Comparison of ENCODE assay signal across 10 cellular contexts in genomic region chr3:177263615-177264365, GRCh38.
DNase-seq lines count a peak whose midpoint lies in the region; TF ChIP-seq lines count a peak whose summit lies in the region.
"Had no signal": no experiment of that assay in that cellular context is flagged by ENCODE, and none has a peak within 500 bp of the region (broad histone marks: within the 10 kb centered on the region; RNA-seq: fewer than 3 reads in every experiment).

No MANE protein-coding gene starts in this region.

- no peaks in the 10 kb centered on the region for H3K9me3 ChIP-seq in esophagus muscularis mucosa
- H3K9me3 ChIP-seq: prostate gland had no signal

- DNase-seq in activated CD8-positive, alpha-beta memory T cell treated with anti-CD3 and anti-CD28 coated beads, Interleukin-2, amount 50 U/mL, for 48 hours = peak; percentile 12
- DNase-seq in activated CD8-positive, alpha-beta memory T cell treated with anti-CD3 and anti-CD28 coated beads, Interleukin-2, amount 50 U/mL, for 4 hours = no peak
- DNase-seq in HT1080 (ENCODE audit: low read depth) = peak; percentile 19
- DNase-seq in chondrocyte (ENCODE audit: low spot score) = no peak
- peak; percentile 24 for DNase-seq in superior temporal gyrus (ENCODE audit: extremely low spot score)
- no peak for DNase-seq in germinal center (ENCODE audit: low spot score)
- DNase-seq in esophagus muscularis mucosa (ENCODE audit: extremely low spot score) = no peak
- DNase-seq in medulla oblongata (ENCODE audit: extremely low spot score) = no peak
- DNase-seq: RPMI8226 had no signal

- no peaks in the 10 kb centered on the region for H3K36me3 ChIP-seq in esophagus muscularis mucosa
- H3K36me3 ChIP-seq: prostate gland had no signal

- H3K27me3 ChIP-seq in esophagus muscularis mucosa = no peaks in the 10 kb centered on the region

- H3K27me3 Mint-ChIP-seq in chondrocyte (ENCODE audit: low read depth) = no peaks in the 10 kb centered on the region

- H3K27ac Mint-ChIP-seq in chondrocyte (ENCODE audit: unreplicated experiment) = peak overlapping the region; percentile 66

- no peak overlapping the region for H3K4me3 Mint-ChIP-seq in chondrocyte (ENCODE audit: unreplicated experiment)

- TF ChIP-seq CTCF in chondrocyte (IDR thresholded peaks at IDR 0.05) (no peak), esophagus muscularis mucosa (IDR thresholded peaks at IDR 0.05) (no peak)

- intact Hi-C loops in esophagus muscularis mucosa (cut with DNase I) = no loop called here

- peaks cover 19% of the 10 kb centered on the region for H3K4me1 Mint-ChIP-seq in chondrocyte (ENCODE audit: low read depth)

- 63% methylated on average over 8 of the region's 8 CpGs for WGBS in esophagus muscularis mucosa

- TF ChIP-seq EP300 in esophagus muscularis mucosa (IDR thresholded peaks at IDR 0.05) = no peak

- H3K36me3 Mint-ChIP-seq in chondrocyte (ENCODE audit: low read depth) = no peaks in the 10 kb centered on the region

- peaks cover 5 to 9% (median 8%) of the 10 kb centered on the region in 4 donors for H3K4me1 ChIP-seq in esophagus muscularis mucosa
- H3K4me1 ChIP-seq: prostate gland had no signal

- H3K27ac ChIP-seq in esophagus muscularis mucosa (replicated peaks in 1 of 4) = peak overlapping the region in 1 of 4 donors; percentile 38
- H3K27ac ChIP-seq: prostate gland had no signal

- no peak overlapping the region for H3K4me3 ChIP-seq in esophagus muscularis mucosa
- H3K4me3 ChIP-seq: prostate gland had no signal

- TF ChIP-seq POLR2A in esophagus muscularis mucosa (IDR thresholded peaks at IDR 0.05; ENCODE audit: low read depth) = no peak

- H3K9me3 Mint-ChIP-seq in chondrocyte (ENCODE audit: low read depth) = peaks cover 4% of the 10 kb centered on the region

Comparison
In these comparisons a context has a peak if more than half of its experiments do, and no peak if none do; other contexts are left out.
1. DNase-seq: peak in activated CD8-positive, alpha-beta memory T cell treated with anti-CD3 and anti-CD28 coated beads, Interleukin-2, amount 50 U/mL, for 48 hours (single experiment), HT1080 (single experiment) and superior temporal gyrus (single experiment); none in activated CD8-positive, alpha-beta memory T cell treated with anti-CD3 and anti-CD28 coated beads, Interleukin-2, amount 50 U/mL, for 4 hours (single experiment), chondrocyte (single experiment), germinal center (single experiment), esophagus muscularis mucosa (single experiment) and medulla oblongata (single experiment).